15 cellular contexts compared by ENCODE assay signal in genomic region chr9:108525214-108525613, GRCh38.
DNase-seq lines count a peak whose midpoint lies in the region; ATAC-seq and TF ChIP-seq lines count a peak whose summit lies in the region.
"Had no signal": no experiment of that assay in that cellular context is flagged by ENCODE, and none has a peak within 500 bp of the region (broad histone marks: within the 10 kb centered on the region; RNA-seq: fewer than 3 reads in every experiment).

No MANE protein-coding gene starts in this region.

- DNase-seq in left ventricle myocardium inferior (no peak), right atrium auricular region (ENCODE audit: low spot score) (no peak), dermis microvascular lymphatic vessel endothelial cell (ENCODE audit: low read depth in 2 of 2) (peak; percentile 80 to 99), islet precursor cell (peak; percentile 11), gastrocnemius medialis (no peak)
- DNase-seq in CD4-positive, alpha-beta memory T cell: no peak
- DNase-seq: C1 segment of cervical spinal cord; Caco-2; CD8-positive, alpha-beta T cell; DMS153; DND-41; H9 had no signal

- POLR2A ChIA-PET in CD4-positive, alpha-beta memory T cell (lab: Charles Lee; ENCODE audit: partially characterized antibody): no interaction called here

- H3K9me3 ChIP-seq in left ventricle myocardium inferior (replicated peaks) (no peaks in the 10 kb centered on the region), right atrium auricular region (no peaks in the 10 kb centered on the region), gastrocnemius medialis (no peaks in the 10 kb centered on the region)
- H3K9me3 ChIP-seq in CD4-positive, alpha-beta memory T cell (ENCODE audit: control insufficient read depth in 1 of 2, low read length in 2 of 2): no peaks in the 10 kb centered on the region
- H3K9me3 ChIP-seq: Caco-2 had no signal

- CTCF ChIA-PET in CD4-positive, alpha-beta memory T cell (lab: Charles Lee; ENCODE audit: partially characterized antibody): no interaction called here

- intact Hi-C loops in left ventricle myocardium inferior (cut with micrococcal nuclease): no loop called here
- intact Hi-C loops in gastrocnemius medialis (cut with DNase I; ENCODE audit: low total_unique reads): no loop called here
- intact Hi-C loops in CD4-positive, alpha-beta memory T cell (cut with micrococcal nuclease): no loop called here

- H3K27me3 ChIP-seq in left ventricle myocardium inferior (ENCODE audit: low read depth): no peaks in the 10 kb centered on the region
- no peaks in the 10 kb centered on the region for H3K27me3 ChIP-seq in right atrium auricular region
- no peaks in the 10 kb centered on the region for H3K27me3 ChIP-seq in gastrocnemius medialis
- no peaks in the 10 kb centered on the region for H3K27me3 ChIP-seq in CD4-positive, alpha-beta memory T cell (ENCODE audit: insufficient read depth, low read length)

- H3K4me1 ChIP-seq in left ventricle myocardium inferior: peaks cover 6% of the 10 kb centered on the region
- no peaks in the 10 kb centered on the region for H3K4me1 ChIP-seq in right atrium auricular region
- no peaks in the 10 kb centered on the region for H3K4me1 ChIP-seq in gastrocnemius medialis
- no peaks in the 10 kb centered on the region for H3K4me1 ChIP-seq in CD4-positive, alpha-beta memory T cell (ENCODE audit: insufficient read depth, low read length)
- H3K4me1 ChIP-seq: Caco-2 had no signal

- H3K27ac Mint-ChIP-seq in CD4-positive, alpha-beta memory T cell: no peak overlapping the region
- H3K27ac Mint-ChIP-seq: CD8-positive, alpha-beta T cell; GM23338; H9 had no signal

- ATAC-seq in gastrocnemius medialis: peak; percentile 41 to 77
- no peak for ATAC-seq in GM21619 (IDR thresholded peaks at IDR 0.05; ENCODE audit: unreplicated experiment)
- ATAC-seq: CD8-positive, alpha-beta T cell; GM23338; HCT116 had no signal

- peaks cover 0 to 4% (median 1%) of the 10 kb centered on the region in 8 donors for H3K9me3 Mint-ChIP-seq in CD4-positive, alpha-beta memory T cell
- H3K9me3 Mint-ChIP-seq: CD8-positive, alpha-beta T cell; GM23338; H9 had no signal

- no peak for TF ChIP-seq CTCF in left ventricle myocardium inferior (IDR thresholded peaks at IDR 0.05; ENCODE audit: borderline replicate concordance)
- TF ChIP-seq CTCF in right atrium auricular region (IDR thresholded peaks at IDR 0.05): no peak
- no peak for TF ChIP-seq CTCF in gastrocnemius medialis (IDR thresholded peaks at IDR 0.05 in 4 of 5, conservative IDR thresholded peaks at IDR 0.05 in 1 of 5)

- in situ Hi-C loops in gastrocnemius medialis (cut with MboI; ENCODE audit: low sequenced_read_pairs in 4 of 4): no loop called here

- H3K36me3 ChIP-seq in left ventricle myocardium inferior (no peaks in the 10 kb centered on the region), right atrium auricular region (no peaks in the 10 kb centered on the region), gastrocnemius medialis (no peaks in the 10 kb centered on the region)
- H3K36me3 ChIP-seq in CD4-positive, alpha-beta memory T cell (ENCODE audit: insufficient read depth, low read length): no peaks in the 10 kb centered on the region

- H3K4me1 Mint-ChIP-seq in CD4-positive, alpha-beta memory T cell: no peaks in the 10 kb centered on the region
- H3K4me1 Mint-ChIP-seq: GM23338, H9 had no signal

- peaks cover 0 to 4% of the 10 kb centered on the region in 2 donors for H3K27me3 Mint-ChIP-seq in CD4-positive, alpha-beta memory T cell

- no peak overlapping the region for H3K4me3 ChIP-seq in left ventricle myocardium inferior
- no peak overlapping the region for H3K4me3 ChIP-seq in right atrium auricular region
- H3K4me3 ChIP-seq in gastrocnemius medialis: no peak overlapping the region
- no peak overlapping the region for H3K4me3 ChIP-seq in CD4-positive, alpha-beta memory T cell (ENCODE audit: low read length in 2 of 2)
- H3K4me3 ChIP-seq: GM23338 had no signal

- H3K27ac ChIP-seq in left ventricle myocardium inferior (replicated peaks) (peak overlapping the region; percentile 53), right atrium auricular region (no peak overlapping the region), gastrocnemius medialis (peak overlapping the region; percentile 47 to 53 (median 52))
- H3K27ac ChIP-seq in CD4-positive, alpha-beta memory T cell (ENCODE audit: low read depth, low read length): no peak overlapping the region

- H3K4me3 Mint-ChIP-seq in CD4-positive, alpha-beta memory T cell: no peak overlapping the region
- H3K4me3 Mint-ChIP-seq: CD8-positive, alpha-beta T cell; GM23338; H9 had no signal

- no peak for TF ChIP-seq POLR2A in gastrocnemius medialis (IDR thresholded peaks at IDR 0.05)

- no peaks in the 10 kb centered on the region for H3K36me3 Mint-ChIP-seq in CD4-positive, alpha-beta memory T cell
- H3K36me3 Mint-ChIP-seq: CD8-positive, alpha-beta T cell had no signal

Comparison
In these comparisons a context has a peak if more than half of its experiments do, and no peak if none do; other contexts are left out.
1. H3K27ac ChIP-seq: peak in left ventricle myocardium inferior (single experiment) and gastrocnemius medialis (4 of 4); none in right atrium auricular region (0 of 2) and CD4-positive, alpha-beta memory T cell (single experiment).
2. DNase-seq: peak in dermis microvascular lymphatic vessel endothelial cell (2 of 2) and islet precursor cell (single experiment); none in left ventricle myocardium inferior (single experiment), right atrium auricular region (single experiment), gastrocnemius medialis (0 of 2) and CD4-positive, alpha-beta memory T cell (0 of 5).